8 cellular contexts compared by ENCODE assay signal in genomic region chr6:13709698-13710551, GRCh38. TPM values are rescaled to one million over a fixed set of nuclear protein-coding genes. Genes with fewer than 3 reads are reported as not detected.
DNase-seq lines count a peak whose midpoint lies in the region; ATAC-seq and TF ChIP-seq lines count a peak whose summit lies in the region.

No MANE protein-coding gene starts in this region.

- H3K4me1 Mint-ChIP-seq in activated CD8-positive, alpha-beta T cell treated with anti-CD3 and anti-CD28 coated beads for 36 hours (ENCODE audit: low read depth), result peaks cover 34% of the 10 kb centered on the region

- H3K36me3 Mint-ChIP-seq in activated CD8-positive, alpha-beta T cell treated with anti-CD3 and anti-CD28 coated beads for 36 hours (ENCODE audit: low read depth), result peaks cover 28% of the 10 kb centered on the region

- H3K9me3 Mint-ChIP-seq in activated CD8-positive, alpha-beta T cell treated with anti-CD3 and anti-CD28 coated beads for 36 hours, result no peaks in the 10 kb centered on the region

- H3K27me3 Mint-ChIP-seq in activated CD8-positive, alpha-beta T cell treated with anti-CD3 and anti-CD28 coated beads for 36 hours, result no peaks in the 10 kb centered on the region

- POLR2A ChIA-PET in activated CD8-positive, alpha-beta T cell treated with anti-CD3 and anti-CD28 coated beads for 36 hours (lab: Charles Lee), result interaction anchor here (1.0 to 3.9 kb wide), 12 partner anchors 14 to 135 kb away, joined by 3 to 26 read pairs (median 4); partner anchors contain the start of genes MCUR1, NOL7 and SIRT5

- H3K4me3 Mint-ChIP-seq in activated CD8-positive, alpha-beta T cell treated with anti-CD3 and anti-CD28 coated beads for 36 hours, result peak overlapping the region; percentile 100

- intact Hi-C loops in activated CD8-positive, alpha-beta T cell treated with anti-CD3 and anti-CD28 coated beads for 36 hours (cut with micrococcal nuclease), result no loop called here
- intact Hi-C loops in right cardiac atrium (cut with DNase I), result loop anchor here (2.0 to 10.0 kb wide), 5 partner anchors 57 to 93 kb away; partner anchors contain the start of gene NOL7 (in 1 of the 4)

- H3K27me3 ChIP-seq in right cardiac atrium (ENCODE audit: control insufficient read depth, insufficient read depth) (no peaks in the 10 kb centered on the region), skeletal muscle satellite cell (ENCODE audit: control insufficient read depth, insufficient read depth, low read length) (no peaks in the 10 kb centered on the region)

- peak overlapping the region; percentile 83 for H3K4me2 ChIP-seq in skeletal muscle satellite cell (ENCODE audit: low read length)

- H3K27ac Mint-ChIP-seq in activated CD8-positive, alpha-beta T cell treated with anti-CD3 and anti-CD28 coated beads for 36 hours, result peak overlapping the region; percentile 96

- no peak for ATAC-seq in activated CD8-positive, alpha-beta T cell treated with anti-CD3 and anti-CD28 coated beads for 36 hours
- ATAC-seq in right cardiac atrium (no peak), HG03378 (IDR thresholded peaks at IDR 0.05; ENCODE audit: unreplicated experiment) (no peak)

- CTCF ChIA-PET in activated CD8-positive, alpha-beta T cell treated with anti-CD3 and anti-CD28 coated beads for 36 hours (lab: Charles Lee), result interaction anchor here (0.9 to 3.2 kb wide), 16 partner anchors 14 to 135 kb away, joined by 3 to 16 read pairs (median 5); partner anchors contain the start of genes NOL7 and SIRT5

- DNase-seq in Daoy (ENCODE audit: low read depth) (peak; percentile 32), right cardiac atrium (no peak), GM10266 (ENCODE audit: extremely low spot score) (no peak), iPS-NIHi7 (ENCODE audit: extremely low spot score) (no peak)
- DNase-seq in activated CD8-positive, alpha-beta T cell treated with anti-CD3 and anti-CD28 coated beads for 36 hours, result peak; percentile 47

- peak overlapping the region; percentile 91 for H3K9ac ChIP-seq in skeletal muscle satellite cell (ENCODE audit: low read depth, low read length)

- 2% methylated on average over 10 of the region's 10 CpGs for WGBS in right cardiac atrium

- H3K9me3 ChIP-seq in KOPT-K1 (ENCODE audit: insufficient read depth, low read length, poor library complexity, severe bottlenecking), result no peaks in the 10 kb centered on the region
- no peaks in the 10 kb centered on the region for H3K9me3 ChIP-seq in right cardiac atrium (ENCODE audit: control insufficient read depth, low read length)
- H3K9me3 ChIP-seq in skeletal muscle satellite cell (replicated peaks; ENCODE audit: low read length), result no peaks in the 10 kb centered on the region

- H3K4me1 ChIP-seq in right cardiac atrium (ENCODE audit: control insufficient read depth, insufficient read depth, low read length) (peaks cover 5% of the 10 kb centered on the region), skeletal muscle satellite cell (ENCODE audit: control insufficient read depth, insufficient read depth, low read length) (peaks cover 24% of the 10 kb centered on the region)

- peak overlapping the region; percentile 84 for H3K27ac ChIP-seq in KOPT-K1 (ENCODE audit: low read depth, low read length, poor library complexity, severe bottlenecking)
- H3K27ac ChIP-seq in right cardiac atrium (ENCODE audit: low read length), result peak overlapping the region; percentile 95

- H3K36me3 ChIP-seq in KOPT-K1 (ENCODE audit: insufficient read depth, low read length), result peaks cover 10% of the 10 kb centered on the region
- H3K36me3 ChIP-seq in skeletal muscle satellite cell (ENCODE audit: insufficient read depth, low read length), result no peaks in the 10 kb centered on the region

- TF ChIP-seq CTCF in activated CD8-positive, alpha-beta T cell treated with anti-CD3 and anti-CD28 coated beads for 36 hours (IDR thresholded peaks at IDR 0.05), result no peak
- no peak for TF ChIP-seq CTCF in GM10266 (IDR thresholded peaks at IDR 0.05; ENCODE audit: control insufficient read depth, insufficient read depth, low read depth, missing control alignments)

- peak overlapping the region; percentile 99 for H3K4me3 ChIP-seq in right cardiac atrium (ENCODE audit: low read length)
- H3K4me3 ChIP-seq in skeletal muscle satellite cell (ENCODE audit: low read length), result peak overlapping the region; percentile 92

RNA-seq across cellular contexts. Expression of gene RANBP9, which starts 1.7 kb away (rescaled TPM):
- 20.8 and 23.4 TPM in 2 replicates for total RNA-seq in Daoy (2014; rRNA removed; shearing (Covaris generic))
- total RNA-seq in activated CD8-positive, alpha-beta T cell treated with anti-CD3 and anti-CD28 coated beads for 36 hours, result 10 to 100 TPM; 53.3 to 56.2 TPM
- 10 to 100 TPM; 31.1 to 35.4 (median 33.0) TPM for total RNA-seq in right cardiac atrium
- polyA plus RNA-seq in right cardiac atrium, result 19.0 TPM
- 15.5 and 15.7 TPM in 2 replicates for total RNA-seq in skeletal muscle satellite cell (2012; rRNA removed)

Comparison
In these comparisons a context has a peak if more than half of its experiments do, and no peak if none do; other contexts are left out.
1. DNase-seq: peak in Daoy (single experiment) and activated CD8-positive, alpha-beta T cell treated with anti-CD3 and anti-CD28 coated beads for 36 hours (single experiment); none in right cardiac atrium (0 of 3), GM10266 (single experiment) and iPS-NIHi7 (single experiment).